In the genomic region with DNA sequence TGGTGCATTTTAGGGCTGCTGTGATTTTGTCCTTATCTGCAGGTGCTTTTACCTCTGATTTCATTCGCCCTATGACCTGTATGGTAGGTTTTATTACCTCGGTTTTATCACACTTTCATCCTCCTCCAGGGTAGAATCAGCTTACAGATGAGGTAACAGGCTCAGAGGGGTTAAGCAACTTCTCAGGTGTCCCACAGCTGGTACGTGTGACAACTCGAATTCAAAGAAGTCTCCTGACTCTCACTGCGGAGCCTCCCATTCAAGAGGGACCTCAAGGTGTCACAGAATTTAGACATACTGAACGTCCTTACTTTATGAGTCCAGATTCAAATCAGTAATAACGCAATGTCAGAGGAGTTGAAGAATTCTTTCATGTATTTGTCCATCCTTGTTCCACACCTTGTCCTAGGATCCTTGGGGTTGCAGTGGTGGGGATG, we compare ENCODE assay signal across 25 cellular contexts. TPM values are rescaled to one million over a fixed set of nuclear protein-coding genes. Genes with fewer than 3 reads are reported as not detected.
A peak's percentile ranks its signal among the peaks of the same experiment; 100 is the strongest.
DNase-seq lines count a peak whose midpoint lies in the region; ATAC-seq, FAIRE-seq and TF ChIP-seq lines count a peak whose summit lies in the region.
"Had no signal": no experiment of that assay in that cellular context is flagged by ENCODE, and none has a peak within 500 bp of the region (broad histone marks: within the 10 kb centered on the region; RNA-seq: fewer than 3 reads in every experiment).

No MANE protein-coding gene starts in this region.

- no peak for TF ChIP-seq RAD21 in K562 (CRISPR knock-in tag; conservative IDR thresholded peaks at IDR 0.05 in 1 of 2, IDR thresholded peaks at IDR 0.05 in 1 of 2)

- in situ Hi-C loops in K562 (cut with MboI), result loop anchor here (5.0 kb wide), 1 partner anchor 48 kb away; no protein-coding TSS in a partner anchor
- in situ Hi-C loops in transverse colon (cut with MboI; ENCODE audit: low pct_ligation_motif_present in 1 of 4, low pct_unique_long_range_greater_than_20kb in 1 of 4, low sequenced_read_pairs in 3 of 4), result no loop called here

- no peak overlapping the region for H3K4me2 ChIP-seq in K562 (ENCODE audit: insufficient read depth, low read length)
- H3K4me2 ChIP-seq: PC-9 had no signal

- no peak overlapping the region for H3K27ac ChIP-seq in K562 (ENCODE audit: extremely low read depth, low read depth, low read length)
- no peak overlapping the region for H3K27ac ChIP-seq in lower lobe of right lung
- H3K27ac ChIP-seq in psoas muscle, result peak overlapping the region; percentile 89
- H3K27ac ChIP-seq in transverse colon, result peak overlapping the region; percentile 64 to 82 (median 68)
- H3K27ac ChIP-seq: C4-2B, PC-9, SJSA1 had no signal

- no peak for TF ChIP-seq CTCF in K562 (IDR thresholded peaks at IDR 0.05 in 2 of 3, conservative IDR thresholded peaks at IDR 0.05 in 1 of 3; ENCODE audit: insufficient read depth in 2 of 3, low read depth in 1 of 3, low read length in 3 of 3)
- no peak for TF ChIP-seq CTCF in lower lobe of right lung (IDR thresholded peaks at IDR 0.05)
- TF ChIP-seq CTCF in psoas muscle (IDR thresholded peaks at IDR 0.05), result no peak
- TF ChIP-seq CTCF in transverse colon (IDR thresholded peaks at IDR 0.05), result no peak

- no peak for FAIRE-seq in K562 (lab: Jason Lieb, UNC)
- FAIRE-seq: GM12892, H54 had no signal

- H2AFZ ChIP-seq in K562 (ENCODE audit: low read depth, low read length), result no peak overlapping the region
- H2AFZ ChIP-seq: PC-9 had no signal

- POLR2A ChIA-PET in K562 (lab: Yijun Ruan, JAX), result interaction anchor here (1.3 to 3.3 kb wide), 4 partner anchors 9 to 39 kb away, joined by 3 to 30 read pairs (median 10); partner anchors contain the start of gene KIAA0232

- H3K9ac ChIP-seq in K562 (ENCODE audit: insufficient read depth in 1 of 2, low read depth in 2 of 2, low read length in 2 of 2), result no peak overlapping the region

- H4K20me1 ChIP-seq in K562 (replicated peaks; ENCODE audit: control insufficient read depth, insufficient read depth, low read length), result no peaks in the 10 kb centered on the region

- DNase-seq in K562 (ENCODE audit: extremely low read depth in 1 of 4, low spot score in 3 of 4) (no peak), lower lobe of right lung (peak; percentile 2), psoas muscle (peak in 1 of 2 donors; percentile 3), transverse colon (no peak), SIG-M5 treated with dmso at 0.1 percent for 504 hours (lab: John Stamatoyannopoulos, UW; ENCODE audit: unreplicated experiment) (no peak), MG63 (no peak), 8988T (no peak)
- DNase-seq in stimulated activated CD8-positive, alpha-beta memory T cell treated with anti-CD3 and anti-CD28 coated beads, Interleukin-4, amount 100 ng/mL, for 48 hours, result no peak
- DNase-seq: CD8-positive, alpha-beta memory T cell; DMS79 treated with DMSO at 0.1 percent for 48 hours; Kasumi-1; MV-4-11; NCI-H1105; NCI-H1436 treated with DMSO at 0.1 percent for 48 hours; NCI-H187 treated with DMSO at 0.1 percent for 48 hours; NCI-H446; NCI-H524 treated with DMSO at 0.1 percent for 48 hours; NCI-H82; NK-92 treated with Interleukin-12 subunit alpha and Interleukin-12 subunit beta, amount 100 ng/mL, for 24 hours; PC-9 had no signal

- BruUV-seq in K562 (replicated peaks; lab: Mats Ljungman, UMichigan), result no TSS peak

- H3K4me1 ChIP-seq in K562 (replicated peaks in 1 of 2; ENCODE audit: control insufficient read depth in 2 of 2, insufficient read depth in 2 of 2, low read length in 2 of 2) (peaks cover 12 to 20% of the 10 kb centered on the region in 2 experiments), lower lobe of right lung (no peaks in the 10 kb centered on the region), psoas muscle (peaks cover 55% of the 10 kb centered on the region), transverse colon (peaks cover 16 to 68% (median 48%) of the 10 kb centered on the region in 4 donors)

- intact Hi-C loops in K562 (cut with micrococcal nuclease) (no loop called here), lower lobe of right lung (cut with DNase I) (no loop called here), psoas muscle (cut with DNase I) (loop anchor here (5.0 kb wide), 1 partner anchor 38 kb away; no protein-coding TSS in a partner anchor), transverse colon (cut with DNase I; ENCODE audit: low total_unique reads) (no loop called here)

- TF ChIP-seq EP300 in K562 (IDR thresholded peaks at IDR 0.05; ENCODE audit: low read length) (no peak), transverse colon (IDR thresholded peaks at IDR 0.05; ENCODE audit: low read depth) (no peak)

- H3K36me3 ChIP-seq in K562 (ENCODE audit: control insufficient read depth, insufficient read depth, low read length) (no peaks in the 10 kb centered on the region), lower lobe of right lung (no peaks in the 10 kb centered on the region), psoas muscle (ENCODE audit: insufficient read depth in 1 of 2, low read depth in 1 of 2) (no peaks in the 10 kb centered on the region), transverse colon (no peaks in the 10 kb centered on the region), MG63 (no peaks in the 10 kb centered on the region)
- H3K36me3 ChIP-seq: SJSA1 had no signal

- CTCF ChIA-PET in K562 (lab: Yijun Ruan, JAX; ENCODE audit: low intra/inter-chr PET ratio), result no interaction called here

- 11% methylated on average over 7 of the region's 7 CpGs for WGBS in K562 (ENCODE audit: insufficient coverage, low coverage, missing lambda C conversion rate)
- 87 to 91% (median 88%) methylated on average over 7 of the region's 7 CpGs for WGBS in psoas muscle, 3 donors
- WGBS in transverse colon (ENCODE audit: low coverage in 1 of 2), 2 donors, result 0 to 57% methylated on average over 1 to 7 of the region's 7 CpGs

- ATAC-seq in K562, result no peak
- ATAC-seq in lower lobe of right lung, result no peak
- no peak for ATAC-seq in psoas muscle
- ATAC-seq: Right ventricle myocardium inferior had no signal

- no peaks in the 10 kb centered on the region for H3K9me1 ChIP-seq in K562 (ENCODE audit: control insufficient read depth, insufficient read depth, low read length)

- no peaks in the 10 kb centered on the region for H3K79me2 ChIP-seq in K562 (ENCODE audit: control insufficient read depth, insufficient read depth, low read length)

- TF ChIP-seq POLR2A in K562 (conservative IDR thresholded peaks at IDR 0.05) (no peak), transverse colon (IDR thresholded peaks at IDR 0.05) (no peak)

- 0 out of 5 replicates have a peak, but pooled peaks cover 0 to 8% of the 10 kb centered on the region in 2 experiments for H3K27me3 ChIP-seq in K562 (ENCODE audit: control insufficient read depth in 2 of 2, insufficient read depth in 2 of 2, low read length in 2 of 2)
- no peaks in the 10 kb centered on the region for H3K27me3 ChIP-seq in lower lobe of right lung (ENCODE audit: low read depth)
- no peaks in the 10 kb centered on the region for H3K27me3 ChIP-seq in psoas muscle (ENCODE audit: insufficient read depth in 3 of 3, low read length in 2 of 3)
- no peaks in the 10 kb centered on the region for H3K27me3 ChIP-seq in transverse colon
- no peaks in the 10 kb centered on the region for H3K27me3 ChIP-seq in MG63
- H3K27me3 ChIP-seq: SJSA1 had no signal

- H3K4me3 ChIP-seq in K562 (no peak overlapping the region), lower lobe of right lung (no peak overlapping the region), psoas muscle (no peak overlapping the region), transverse colon (no peak overlapping the region), MG63 (no peak overlapping the region)
- H3K4me3 ChIP-seq: PC-9, SJSA1 had no signal

- H3K9me3 ChIP-seq in K562 (replicated peaks; ENCODE audit: control insufficient read depth, insufficient read depth, low read depth, low read length) (no peaks in the 10 kb centered on the region), lower lobe of right lung (no peaks in the 10 kb centered on the region), psoas muscle (no peaks in the 10 kb centered on the region), transverse colon (no peaks in the 10 kb centered on the region), MG63 (no peaks in the 10 kb centered on the region)
- H3K9me3 ChIP-seq: SJSA1 had no signal

RNA-seq across cellular contexts. Expression of gene KIAA0232, which starts 12.5 kb away (rescaled TPM):
- 83.2 and 85.7 TPM in 2 replicates for total RNA-seq in K562 (2011; cell fraction: chromatin; rRNA removed; ENCODE audit: low replicate concordance)
- 15.8 and 19.9 TPM in 2 replicates for total RNA-seq in K562 (2011; cell fraction: nucleolus; rRNA removed)
- total RNA-seq in K562 (2011; cell fraction: nucleoplasm; rRNA removed), result 25.1 and 27.5 TPM in 2 replicates
- total RNA-seq in K562 (2014; rRNA removed) (9.0 and 9.5 TPM in 2 replicates), K562 (2014; rRNA removed; fragmentation: Illumina TruSeq; extraction: Trizol) (16.0 and 18.7 TPM in 2 replicates), K562 (2015; rRNA removed; fragmentation: Illumina TruSeq; extraction: Trizol) (13.0 and 13.6 TPM in 2 replicates), K562 (2021) (14.7 TPM in 2 replicates), lower lobe of right lung (28.1 TPM), psoas muscle (10 to 100 TPM; 50.9 to 79.8 (median 56.8) TPM), transverse colon (10 to 100 TPM; 17.9 to 83.4 (median 43.0) TPM)
- polyA plus RNA-seq in K562 (2011; rRNA removed) (17.4 and 17.9 TPM in 2 replicates), K562 (2014; fragmentation: Illumina TruSeq; extraction: Trizol) (11.8 and 13.0 TPM in 2 replicates), K562 (2014; fragmentation: Nextera tagmentation; extraction: Ambion mirVana) (1 to 10 TPM; 3.5 to 4.2 TPM), K562 (2014; rRNA removed) (10.1 and 11.9 TPM in 2 replicates), psoas muscle (10 to 100 TPM in 2 of 3 donors, 1 to 10 TPM in 1; 8.7 to 53.3 (median 20.8) TPM)
- 6.1 and 8.0 TPM in 2 replicates for polyA plus RNA-seq in K562 (2011; cell fraction: cytosol; rRNA removed)
- 14.6 and 18.0 TPM in 2 replicates for polyA plus RNA-seq in K562 (2011; cell fraction: nucleus; rRNA removed)
- polyA plus RNA-seq in K562 (2012), result 7.9 and 12.6 TPM in 2 replicates
- polyA minus RNA-seq in K562 (2011; rRNA and poly(A)+ RNA removed), result 26.5 and 30.1 TPM in 2 replicates
- polyA minus RNA-seq in K562 (2011; cell fraction: cytosol; rRNA and poly(A)+ RNA removed), result 7.4 and 10.6 TPM in 2 replicates
- 15.9 and 24.1 TPM in 2 replicates for polyA minus RNA-seq in K562 (2011; cell fraction: nucleus; rRNA and poly(A)+ RNA removed)
- total RNA-seq in MG63 (2014; rRNA removed; shearing (Covaris generic); ENCODE audit: low replicate concordance), result 2.9 and 5.2 TPM in 2 replicates

RNA-seq across cellular contexts. Expression of gene BLOC1S4, which starts 54.0 kb away (rescaled TPM):
- 9.9 and 18.6 TPM in 2 replicates for total RNA-seq in K562 (2011; cell fraction: chromatin; rRNA removed; ENCODE audit: low replicate concordance)
- total RNA-seq in K562 (2011; cell fraction: nucleolus; rRNA removed), result 25.1 and 30.5 TPM in 2 replicates
- total RNA-seq in K562 (2011; cell fraction: nucleoplasm; rRNA removed), result 18.3 and 23.1 TPM in 2 replicates
- total RNA-seq in K562 (2014; rRNA removed) (31.6 and 38.3 TPM in 2 replicates), K562 (2014; rRNA removed; fragmentation: Illumina TruSeq; extraction: Trizol) (10.0 and 11.2 TPM in 2 replicates), K562 (2015; rRNA removed; fragmentation: Illumina TruSeq; extraction: Trizol) (10.5 and 10.8 TPM in 2 replicates), K562 (2021) (29.4 and 31.1 TPM in 2 replicates), lower lobe of right lung (9.0 TPM), psoas muscle (10 to 100 TPM in 3 of 4 donors, 1 to 10 TPM in 1; 9.3 to 15.0 (median 14.2) TPM), transverse colon (10 to 100 TPM in 3 of 4 donors, under 1 TPM in 1; 1.00 to 18.8 (median 12.4) TPM)
- polyA plus RNA-seq in K562 (2011; rRNA removed) (21.0 and 25.5 TPM in 2 replicates), K562 (2014; fragmentation: Illumina TruSeq; extraction: Trizol) (10.3 and 15.0 TPM in 2 replicates), K562 (2014; fragmentation: Nextera tagmentation; extraction: Ambion mirVana) (1 to 10 TPM; 3.1 to 3.9 TPM), K562 (2014; rRNA removed) (30.9 and 37.3 TPM in 2 replicates), psoas muscle (10 to 100 TPM in 1 of 3 donors, 1 to 10 TPM in 2; 7.6 to 13.8 (median 9.7) TPM)
- 27.6 and 61.0 TPM in 2 replicates for polyA plus RNA-seq in K562 (2011; cell fraction: cytosol; rRNA removed)
- 14.4 and 23.7 TPM in 2 replicates for polyA plus RNA-seq in K562 (2011; cell fraction: nucleus; rRNA removed)
- 20.7 and 24.2 TPM in 2 replicates for polyA plus RNA-seq in K562 (2012)
- polyA minus RNA-seq in K562 (2011; rRNA and poly(A)+ RNA removed), result 5.4 and 8.9 TPM in 2 replicates
- polyA minus RNA-seq in K562 (2011; cell fraction: cytosol; rRNA and poly(A)+ RNA removed), result 9.5 and 11.1 TPM in 2 replicates
- 10.4 and 14.2 TPM in 2 replicates for polyA minus RNA-seq in K562 (2011; cell fraction: nucleus; rRNA and poly(A)+ RNA removed)
- total RNA-seq in MG63 (2014; rRNA removed; shearing (Covaris generic); ENCODE audit: low replicate concordance), result 15.6 and 16.0 TPM in 2 replicates

Comparison
In these comparisons a context has a peak if more than half of its experiments do, and no peak if none do; other contexts are left out.
1. H3K27ac ChIP-seq: peak in psoas muscle (single experiment) and transverse colon (4 of 4); none in K562 (single experiment) and lower lobe of right lung (single experiment).
2. intact Hi-C loops: an anchor here in psoas muscle (5.0 kb wide); none called in K562, lower lobe of right lung and transverse colon.